8 cellular contexts compared by ENCODE assay signal in genomic region chr19:1568320-1569019, GRCh38. TPM values are rescaled to one million over a fixed set of nuclear protein-coding genes. Genes with fewer than 3 reads are reported as not detected.
DNase-seq lines count a peak whose midpoint lies in the region; ATAC-seq and TF ChIP-seq lines count a peak whose summit lies in the region.

MEX3D (minus strand) TSS chr19:1568325; CDS start chr19:1568058, 267 bp downstream.

- peaks cover 43% of the 10 kb centered on the region for H3K79me2 ChIP-seq in neural cell (replicated peaks; ENCODE audit: insufficient read depth, low read length)

- H2AFZ ChIP-seq in neural cell (ENCODE audit: low read depth, low read length): no peak within 1 kb of the TSS

- peak within 1 kb of the TSS; percentile 97 for H3K27ac ChIP-seq in neural cell (ENCODE audit: low read length)

- DNase-seq in GM13977 (ENCODE audit: low spot score) (peak; percentile 100), RPMI8226 (peak; percentile 91), fibroblast of mammary gland (ENCODE audit: low read depth) (peak; percentile 39)
- DNase-seq in activated effector memory CD4-positive, alpha-beta T cell treated with Interleukin-2 at 50 U/mL for 16 hours: peak; percentile 73
- DNase-seq in stimulated activated naive CD4-positive, alpha-beta T cell treated with Interleukin-2 at 50 U/mL for 16 hours (lab: John Stamatoyannopoulos, UW): peak; percentile 63

- no peaks in the 10 kb centered on the region for H3K27me3 ChIP-seq in neural cell (ENCODE audit: insufficient read depth, low read depth, low read length)

- peak within 1 kb of the TSS; percentile 62 for H3K4me3 ChIP-seq in fibroblast of mammary gland (ENCODE audit: control insufficient read depth, low read depth, low read length)
- peak within 1 kb of the TSS; percentile 97 for H3K4me3 ChIP-seq in neural cell (ENCODE audit: low read length)

- in situ Hi-C loops in GM13977 (cut with MboI; ENCODE audit: low pct_unique_long_range_greater_than_20kb, low sequenced_read_pairs, unreplicated experiment): no loop called here

- peak; percentile 60 for ATAC-seq in HG03439 (IDR thresholded peaks at IDR 0.05; ENCODE audit: unreplicated experiment)
- no peak for ATAC-seq in GM19397 (IDR thresholded peaks at IDR 0.05; ENCODE audit: unreplicated experiment)

- no peaks in the 10 kb centered on the region for H3F3A ChIP-seq in neural cell (ENCODE audit: insufficient read depth, low read length, poor library complexity, severe bottlenecking)

- no peaks in the 10 kb centered on the region for H3K9me3 ChIP-seq in neural cell (ENCODE audit: low read length)

- H3K9me2 ChIP-seq in neural cell (ENCODE audit: insufficient read depth, low read length): no peaks in the 10 kb centered on the region

- H3K9ac ChIP-seq in neural cell (ENCODE audit: low read length): peak within 1 kb of the TSS; percentile 99

- no peak for TF ChIP-seq CTCF in GM13977 (IDR thresholded peaks at IDR 0.05; ENCODE audit: extremely low read depth, insufficient read depth, missing control alignments)
- TF ChIP-seq CTCF in fibroblast of mammary gland (conservative IDR thresholded peaks at IDR 0.05; ENCODE audit: control insufficient read depth, insufficient read depth, low read depth, low read length): no peak
- TF ChIP-seq CTCF in neural cell (IDR thresholded peaks at IDR 0.05; ENCODE audit: poor library complexity, severe bottlenecking): no peak

- H3K36me3 ChIP-seq in neural cell (ENCODE audit: insufficient read depth, low read length): no peaks in the 10 kb centered on the region

- no peak within 1 kb of the TSS for H3K4me2 ChIP-seq in neural cell (ENCODE audit: low read length)

- TF ChIP-seq EP300 in neural cell (conservative IDR thresholded peaks at IDR 0.05; ENCODE audit: poor library complexity, severe bottlenecking): no peak

- TF ChIP-seq RAD21 in neural cell (conservative IDR thresholded peaks at IDR 0.05): no peak

- peaks cover 13% of the 10 kb centered on the region for H4K20me1 ChIP-seq in neural cell (ENCODE audit: insufficient read depth)

TF ChIP-seq in neural cell, 6 proteins besides CTCF, POLR2A, EP300 and RAD21:
- TF ChIP-seq MXI1 (conservative IDR thresholded peaks at IDR 0.05; ENCODE audit: poor library complexity, severe bottlenecking) (peak; percentile 91), SMC3 (conservative IDR thresholded peaks at IDR 0.05; ENCODE audit: poor library complexity) (no peak), TAF1 (IDR thresholded peaks at IDR 0.05; ENCODE audit: low read depth) (no peak), EZH2 (IDR thresholded peaks at IDR 0.05; ENCODE audit: borderline replicate concordance, insufficient read depth, low read length, poor library complexity, severe bottlenecking) (no peak), REST (IDR thresholded peaks at IDR 0.05; ENCODE audit: borderline replicate concordance) (no peak)

RNA-seq across cellular contexts. Expression of gene MEX3D, which starts in this region (rescaled TPM):
- 18.4 and 20.8 TPM in 2 replicates for polyA plus RNA-seq in neural cell
- 67.0 and 98.6 TPM in 2 replicates for polyA minus RNA-seq in neural cell

Comparison
In these comparisons a context has a peak if more than half of its experiments do, and no peak if none do; other contexts are left out.
1. DNase-seq: peak in every context shown above with its lines; median percentile 100 in GM13977; 91 in RPMI8226; 73 in activated effector memory CD4-positive, alpha-beta T cell treated with Interleukin-2 at 50 U/mL for 16 hours; 63 in stimulated activated naive CD4-positive, alpha-beta T cell treated with Interleukin-2 at 50 U/mL for 16 hours; 39 in fibroblast of mammary gland.